In genomic region chr5:150801117-150801927, GRCh38 we compare ENCODE assay signal across 9 cellular contexts. TPM values are rescaled to one million over a fixed set of nuclear protein-coding genes. Genes with fewer than 3 reads are reported as not detected.
A peak's percentile ranks its signal among the peaks of the same experiment; 100 is the strongest.
DNase-seq lines count a peak whose midpoint lies in the region; ATAC-seq and TF ChIP-seq lines count a peak whose summit lies in the region.
"Had no signal": no experiment of that assay in that cellular context is flagged by ENCODE, and none has a peak within 500 bp of the region (broad histone marks: within the 10 kb centered on the region; RNA-seq: fewer than 3 reads in every experiment).

No MANE protein-coding gene starts in this region.

- H3K4me1 ChIP-seq in Panc1 (ENCODE audit: control insufficient read depth, insufficient read depth, low read length) (peaks cover 12% of the 10 kb centered on the region), lung (ENCODE audit: control insufficient read depth in 2 of 2, insufficient read depth in 2 of 2, low read length in 2 of 2) (peaks cover 1 to 3% of the 10 kb centered on the region in 2 donors), tibial nerve (peaks cover 0 to 14% (median 0%) of the 10 kb centered on the region in 4 donors)

- no peak for TF ChIP-seq EP300 in tibial nerve (IDR thresholded peaks at IDR 0.05)

- CTCF ChIA-PET in Panc1 (lab: Charles Lee): interaction anchor here (1.2 to 2.9 kb wide), 2 partner anchors 45 to 364 kb away, joined by 4 to 25 read pairs; partner anchors contain the start of gene IRGM

- 9 to 12% methylated on average over 15 of the region's 15 CpGs for WGBS in lung, 2 donors
- 6 to 9% methylated on average over 15 of the region's 15 CpGs for WGBS in tibial nerve, 2 donors

- peak; percentile 82 for TF ChIP-seq CTCF in Panc1 (IDR thresholded peaks at IDR 0.05)
- peak; percentile 22 for TF ChIP-seq CTCF in lung (IDR thresholded peaks at IDR 0.05; ENCODE audit: control extremely low read depth, extremely low read depth)
- TF ChIP-seq CTCF in tibial nerve (IDR thresholded peaks at IDR 0.05): peak; percentile 9 to 64 (median 51)

- DNase-seq in SIG-M5 treated with dmso at 0.1 percent for 504 hours (lab: John Stamatoyannopoulos, UW; ENCODE audit: unreplicated experiment) (peak; percentile 30), SIG-M5 (lab: John Stamatoyannopoulos, UW) (no peak), Panc1 (ENCODE audit: low read depth, low spot score) (peak; percentile 87), ecto neural progenitor cell (ENCODE audit: low spot score) (peak; percentile 69), lung (ENCODE audit: low spot score) (no peak), tibial nerve (ENCODE audit: low spot score in 2 of 2) (peak in 1 of 2 donors; percentile 25)
- no peak for DNase-seq in stimulated activated CD8-positive, alpha-beta memory T cell treated with anti-CD3 and anti-CD28 coated beads, Interleukin-4, amount 100 ng/mL, for 48 hours

- POLR2A ChIA-PET in Panc1 (lab: Charles Lee): interaction anchor here (0.6 kb wide), 1 partner anchor 74 kb away, joined by 4 read pairs; no protein-coding TSS in a partner anchor

- ATAC-seq in HG03108 (IDR thresholded peaks at IDR 0.05; ENCODE audit: unreplicated experiment) (peak; percentile 56), Panc1 (peak; percentile 95), lung (ENCODE audit: insufficient read depth, low FRiP score) (peak; percentile 89)

- H3K36me3 ChIP-seq in Panc1 (ENCODE audit: control insufficient read depth, insufficient read depth, low read length): 0 out of 2 replicates have a peak, but pooled peaks cover 1% of the 10 kb centered on the region
- H3K36me3 ChIP-seq in lung (ENCODE audit: control insufficient read depth in 2 of 2, insufficient read depth in 2 of 2, low read length in 2 of 2): peaks cover 0 to 5% of the 10 kb centered on the region in 2 donors
- peaks cover 0 to 25% (median 0%) of the 10 kb centered on the region in 3 donors for H3K36me3 ChIP-seq in tibial nerve

- in situ Hi-C loops in Panc1 (cut with HindIII; ENCODE audit: low pct_unique_long_range_greater_than_20kb, low sequenced_read_pairs): no loop called here

- H3K4me3 ChIP-seq in Panc1 (ENCODE audit: low read depth in 2 of 2, low read length in 2 of 2): peak overlapping the region; percentile 38 to 65
- peak overlapping the region; percentile 27 for H3K4me3 ChIP-seq in lung
- peak overlapping the region in 3 of 4 donors; percentile 31 to 45 (median 35) for H3K4me3 ChIP-seq in tibial nerve

- H3K27me3 ChIP-seq in Panc1 (ENCODE audit: control insufficient read depth, insufficient read depth, low read length) (no peaks in the 10 kb centered on the region), lung (ENCODE audit: control insufficient read depth, insufficient read depth) (no peaks in the 10 kb centered on the region), tibial nerve (no peaks in the 10 kb centered on the region)

- no TSS peak for BruUV-seq in Panc1 (replicated peaks; lab: Mats Ljungman, UMichigan)

- TF ChIP-seq POLR2A in tibial nerve (IDR thresholded peaks at IDR 0.05): no peak

- intact Hi-C loops in Panc1 (cut with micrococcal nuclease; ENCODE audit: unreplicated experiment): loop anchor here (2.0 to 10.0 kb wide), 3 partner anchors 45 to 363 kb away; partner anchors contain the start of gene IRGM

- H3K9me3 ChIP-seq in Panc1 (ENCODE audit: control insufficient read depth, insufficient read depth, low read depth, low read length) (0 out of 2 replicates have a peak, but pooled peaks cover 2% of the 10 kb centered on the region), lung (ENCODE audit: control insufficient read depth in 2 of 2, insufficient read depth in 1 of 2, low read length in 1 of 2) (no peaks in the 10 kb centered on the region), tibial nerve (no peaks in the 10 kb centered on the region)

- H3K27ac ChIP-seq in Panc1 (ENCODE audit: low read length) (peak overlapping the region; percentile 82), lung (ENCODE audit: low read depth in 1 of 2, low read length in 1 of 2) (peak overlapping the region; percentile 65 to 77), tibial nerve (peak overlapping the region in 2 of 4 donors; percentile 69 to 83)

RNA-seq across cellular contexts. Expression of gene SMIM3, which starts 22.8 kb away (rescaled TPM):
- total RNA-seq in Panc1 (2021; ENCODE audit: unreplicated experiment): 55.2 TPM
- 75.0 TPM for polyA plus RNA-seq in Panc1 (2012; ENCODE audit: insufficient read length)
- total RNA-seq in lung: 10 to 100 TPM; 14.3 to 19.7 TPM
- polyA plus RNA-seq in lung: 10 to 100 TPM; 14.0 to 54.8 TPM
- 10 to 100 TPM; 33.0 to 54.3 (median 38.3) TPM for total RNA-seq in tibial nerve

RNA-seq across cellular contexts. Expression of gene DCTN4, which starts 42.5 kb away (rescaled TPM):
- total RNA-seq in Panc1 (2021; ENCODE audit: unreplicated experiment) (66.8 TPM), lung (100 to 1,000 TPM in 1 of 2 donors, 10 to 100 TPM in 1; 69.1 to 105 TPM), tibial nerve (10 to 100 TPM; 38.0 to 80.2 (median 63.4) TPM)
- 33.5 TPM for polyA plus RNA-seq in Panc1 (2012; ENCODE audit: insufficient read length)
- 10 to 100 TPM; 21.2 to 27.1 TPM for polyA plus RNA-seq in lung

RNA-seq across cellular contexts. Expression of gene IRGM, which starts 45.0 kb away (rescaled TPM):
- total RNA-seq in Panc1 (2021; ENCODE audit: unreplicated experiment): 0.18 TPM
- polyA plus RNA-seq in Panc1 (2012; ENCODE audit: insufficient read length): not detected
- not detected for total RNA-seq in lung
- polyA plus RNA-seq in lung: under 1 TPM in 1 of 2 donors, not detected in 1; 0.25 TPM
- total RNA-seq in tibial nerve: not detected
- total RNA-seq: frontal cortex had no signal

Comparison
In these comparisons a context has a peak if more than half of its experiments do, and no peak if none do; other contexts are left out.
1. DNase-seq: peak in SIG-M5 treated with dmso at 0.1 percent for 504 hours (single experiment), Panc1 (single experiment) and ecto neural progenitor cell (single experiment); none in SIG-M5 (single experiment), lung (single experiment) and stimulated activated CD8-positive, alpha-beta memory T cell treated with anti-CD3 and anti-CD28 coated beads, Interleukin-4, amount 100 ng/mL, for 48 hours (single experiment).
2. CTCF ChIP-seq: peak in every context shown above with its lines; median percentile 82 in Panc1; 51 in tibial nerve; 22 in lung.
3. Peak in every context shown above with its lines, with median percentiles within 50 percentile points of each other: ATAC-seq and H3K4me3 ChIP-seq.